ENCODE assay signal across 8 cellular contexts in the genomic region with DNA sequence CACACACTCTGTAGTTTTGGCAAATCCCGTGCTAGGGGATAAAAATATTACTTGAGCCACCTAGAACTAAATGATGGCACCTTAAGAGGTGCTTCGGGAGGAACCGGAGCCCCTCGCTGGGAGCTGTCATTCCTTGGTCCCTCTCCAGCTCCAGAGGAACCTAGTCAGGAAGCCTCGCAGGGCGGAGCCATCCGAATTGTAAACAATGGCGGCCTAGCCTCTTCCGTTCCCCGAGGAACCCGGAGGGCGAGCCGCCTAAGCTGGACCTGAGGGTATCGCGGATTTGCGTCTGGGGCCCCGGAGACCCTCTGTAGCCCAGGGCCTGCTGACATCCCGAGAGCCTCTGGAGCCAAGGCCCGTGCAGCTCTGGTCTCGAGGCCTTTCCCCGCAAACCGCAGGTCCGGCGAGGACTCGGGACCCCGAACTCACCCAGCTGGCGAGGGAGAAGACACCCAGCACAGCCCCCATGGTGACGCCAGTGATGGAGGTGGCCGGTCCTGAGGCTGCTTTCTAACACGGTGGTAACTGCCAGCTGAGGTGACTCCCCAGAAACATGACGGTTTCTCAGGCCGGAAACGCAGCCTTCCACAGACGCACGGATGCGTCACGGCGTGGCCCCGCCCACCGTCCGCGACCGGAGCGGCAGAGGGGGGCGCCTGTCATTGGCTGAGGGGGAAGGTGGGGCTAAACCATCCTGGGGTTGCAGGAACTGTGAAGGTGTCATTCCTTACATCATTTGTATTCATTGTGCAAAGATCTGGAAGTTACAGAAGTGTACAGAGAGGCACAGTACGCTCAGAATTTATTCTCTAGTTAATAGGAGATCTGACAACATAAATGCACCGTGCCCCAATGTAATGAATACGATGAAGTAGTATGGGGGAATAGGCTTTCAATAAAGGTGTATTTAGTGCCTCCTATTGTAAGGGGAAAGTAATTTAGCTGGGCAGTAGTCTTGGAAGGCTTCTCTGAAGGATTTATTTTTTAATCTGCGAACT. TPM values are rescaled to one million over a fixed set of nuclear protein-coding genes. Genes with fewer than 3 reads are reported as not detected.
DNase-seq lines count a peak whose midpoint lies in the region; ATAC-seq, FAIRE-seq and TF ChIP-seq lines count a peak whose summit lies in the region.

A gene (minus strand): TSS at position 587 of the 998 bp plus-strand sequence. CDS start 119 bp downstream, at position 468.

- peak within 1 kb of the TSS; percentile 99 for H3K4me3 ChIP-seq in psoas muscle

- no peaks in the 10 kb centered on the region for H3K36me3 ChIP-seq in psoas muscle (ENCODE audit: insufficient read depth in 1 of 2, low read depth in 1 of 2)

- ATAC-seq in GM18499 (IDR thresholded peaks at IDR 0.05; ENCODE audit: insufficient read depth, unreplicated experiment) (peak; percentile 88), HG02943 (IDR thresholded peaks at IDR 0.05; ENCODE audit: low read depth, unreplicated experiment) (peak; percentile 97), left ventricle myocardium superior (peak; percentile 99), psoas muscle (peak; percentile 99)

- H3K27me3 ChIP-seq in psoas muscle (ENCODE audit: insufficient read depth in 3 of 3, low read length in 2 of 3), result no peaks in the 10 kb centered on the region

- intact Hi-C loops in T-helper 2 cell treated with Interferon-gamma antibody and Interleukin-4, amounts not matched to agents 100 ng/mL and 5 ng/mL, for 36 hours (cut with micrococcal nuclease), result loop anchor here (1.0 to 10.0 kb wide), 5 partner anchors 47 to 366 kb away; a partner anchor contains a TSS
- intact Hi-C loops in left ventricle myocardium superior (cut with micrococcal nuclease), result no loop called here
- intact Hi-C loops in psoas muscle (cut with DNase I), result loop anchor here (5.0 to 10.0 kb wide), 3 partner anchors 61 to 213 kb away; a partner anchor contains a TSS

- WGBS in psoas muscle, 3 donors, result 1% methylated on average over 49 of the region's 49 CpGs

- H3K4me1 ChIP-seq in psoas muscle, result peaks cover 42% of the 10 kb centered on the region

- H3K27ac ChIP-seq in psoas muscle, result peak within 1 kb of the TSS; percentile 100

- TF ChIP-seq CTCF in psoas muscle (IDR thresholded peaks at IDR 0.05), result peak; percentile 6

- H3K9me3 ChIP-seq in psoas muscle, result no peaks in the 10 kb centered on the region

- DNase-seq in NCI-H187 treated with DMSO at 0.1 percent for 48 hours (lab: John Stamatoyannopoulos, UW), result peak; percentile 63
- DNase-seq in anterior cingulate cortex (lab: John Stamatoyannopoulos, UW), result peak; percentile 55 to 97 (median 90)
- peak; percentile 97 for DNase-seq in left ventricle myocardium superior
- peak; percentile 97 to 98 for DNase-seq in psoas muscle
- DNase-seq in urothelium cell line (ENCODE audit: low spot score), result peak; percentile 99

- peak; percentile 98 for FAIRE-seq in urothelium cell line (lab: Jason Lieb, UNC)

RNA-seq across cellular contexts. Expression of the gene that starts here (rescaled TPM):
- total RNA-seq in T-helper 2 cell treated with Interferon-gamma antibody and Interleukin-4, amounts not matched to agents 100 ng/mL and 5 ng/mL, for 36 hours, result 64.0 and 65.4 TPM in 2 replicates
- total RNA-seq in left ventricle myocardium superior, result 89.9 TPM
- 100 to 1,000 TPM in 2 of 4 donors, 10 to 100 TPM in 2; 89.5 to 104 (median 97.8) TPM for total RNA-seq in psoas muscle
- 10 to 100 TPM; 35.6 to 89.2 (median 36.3) TPM for polyA plus RNA-seq in psoas muscle

Comparison
In these comparisons a context has a peak if more than half of its experiments do, and no peak if none do; other contexts are left out.
1. Peak in every context shown above with its lines: DNase-seq, ATAC-seq, H3K4me3 ChIP-seq and H3K27ac ChIP-seq.